In genomic region chr12:90575995-90576394, GRCh38 we compare ENCODE assay signal across 15 cellular contexts.
DNase-seq lines count a peak whose midpoint lies in the region; ATAC-seq, FAIRE-seq and TF ChIP-seq lines count a peak whose summit lies in the region.
"Had no signal": no experiment of that assay in that cellular context is flagged by ENCODE, and none has a peak within 500 bp of the region (broad histone marks: within the 10 kb centered on the region; RNA-seq: fewer than 3 reads in every experiment).

No MANE protein-coding gene starts in this region.

- no peak for TF ChIP-seq CTCF in MCF 10A (IDR thresholded peaks at IDR 0.05; ENCODE audit: unreplicated experiment)
- TF ChIP-seq CTCF in breast epithelium (IDR thresholded peaks at IDR 0.05) = no peak
- no peak for TF ChIP-seq CTCF in keratinocyte (optimal IDR thresholded peaks at IDR 0.05 in 1 of 3, IDR thresholded peaks at IDR 0.05 in 1 of 3, conservative IDR thresholded peaks at IDR 0.05 in 1 of 3; ENCODE audit: extremely low read depth in 1 of 3, insufficient read depth in 2 of 3, low read length in 3 of 3)
- no peak for TF ChIP-seq CTCF in endothelial cell (IDR thresholded peaks at IDR 0.05; ENCODE audit: unreplicated experiment)

- H3K79me2 ChIP-seq in keratinocyte (ENCODE audit: control insufficient read depth, insufficient read depth, low read length) = no peaks in the 10 kb centered on the region

- BruUV-seq in MCF 10A (replicated peaks; lab: Mats Ljungman, UMichigan) = no TSS peak

- no peak overlapping the region for H3K27ac ChIP-seq in breast epithelium
- H3K27ac ChIP-seq in keratinocyte (ENCODE audit: control insufficient read depth, insufficient read depth, low read length) = no peak overlapping the region
- H3K27ac ChIP-seq: SJCRH30 had no signal

- H3K9me3 Mint-ChIP-seq in MCF 10A (ENCODE audit: unreplicated experiment) = peaks cover 5% of the 10 kb centered on the region
- no peaks in the 10 kb centered on the region for H3K9me3 Mint-ChIP-seq in endothelial cell (ENCODE audit: unreplicated experiment)
- H3K9me3 Mint-ChIP-seq in activated CD4-positive, alpha-beta T cell treated with anti-CD3 and anti-CD28 coated beads for 36 hours (ENCODE audit: low read depth) = no peaks in the 10 kb centered on the region

- dilution Hi-C loops in keratinocyte (cut with MboI; ENCODE audit: extremely low pct_ligation_motif_present, low sequenced_read_pairs) = no loop called here

- peaks cover 10% of the 10 kb centered on the region for H3K4me1 Mint-ChIP-seq in MCF 10A (ENCODE audit: insufficient read depth, unreplicated experiment)
- no peaks in the 10 kb centered on the region for H3K4me1 Mint-ChIP-seq in endothelial cell (ENCODE audit: unreplicated experiment)
- no peaks in the 10 kb centered on the region for H3K4me1 Mint-ChIP-seq in activated CD4-positive, alpha-beta T cell treated with anti-CD3 and anti-CD28 coated beads for 36 hours

- no peaks in the 10 kb centered on the region for H3K36me3 Mint-ChIP-seq in MCF 10A (ENCODE audit: insufficient read depth, unreplicated experiment)
- no peaks in the 10 kb centered on the region for H3K36me3 Mint-ChIP-seq in endothelial cell (ENCODE audit: low read depth, unreplicated experiment)
- no peaks in the 10 kb centered on the region for H3K36me3 Mint-ChIP-seq in activated CD4-positive, alpha-beta T cell treated with anti-CD3 and anti-CD28 coated beads for 36 hours (ENCODE audit: low read depth)

- ATAC-seq in activated CD4-positive, alpha-beta T cell treated with anti-CD3 and anti-CD28 coated beads for 36 hours = no peak

- no peak overlapping the region for H3K4me3 ChIP-seq in breast epithelium
- H3K4me3 ChIP-seq in keratinocyte (ENCODE audit: control insufficient read depth in 2 of 3, extremely low read depth in 1 of 3, insufficient read depth in 2 of 3, low read depth in 1 of 3, low read length in 3 of 3) = no peak overlapping the region
- H3K4me3 ChIP-seq: SJCRH30 had no signal

- FAIRE-seq in keratinocyte (lab: Jason Lieb, UNC) = peak; percentile 13

- H3K9me3 ChIP-seq in breast epithelium (no peaks in the 10 kb centered on the region), keratinocyte (ENCODE audit: control insufficient read depth, low read depth, low read length) (no peaks in the 10 kb centered on the region)
- H3K9me3 ChIP-seq: Caco-2, SJCRH30 had no signal

- no peak for TF ChIP-seq POLR2A in breast epithelium (IDR thresholded peaks at IDR 0.05)

- no peaks in the 10 kb centered on the region for H3K9me1 ChIP-seq in keratinocyte (ENCODE audit: control insufficient read depth, extremely low read depth, insufficient read depth, low read length)

- CTCF ChIA-PET in MCF 10A (lab: Yijun Ruan, JAX) = no interaction called here
- CTCF ChIA-PET in activated CD4-positive, alpha-beta T cell treated with anti-CD3 and anti-CD28 coated beads for 36 hours (lab: Charles Lee) = no interaction called here

- H3K36me3 ChIP-seq in breast epithelium (no peaks in the 10 kb centered on the region), keratinocyte (ENCODE audit: control insufficient read depth in 2 of 2, extremely low read depth in 1 of 2, insufficient read depth in 2 of 2, low read length in 2 of 2) (no peaks in the 10 kb centered on the region)
- H3K36me3 ChIP-seq: SJCRH30 had no signal

- no peaks in the 10 kb centered on the region for H4K20me1 ChIP-seq in keratinocyte (ENCODE audit: control insufficient read depth, extremely low read depth, insufficient read depth, low read length)

- no peak overlapping the region for H3K4me2 ChIP-seq in keratinocyte (ENCODE audit: control insufficient read depth, extremely low read depth, insufficient read depth, low read depth, low read length)

- POLR2A ChIA-PET in MCF 10A (lab: Yijun Ruan, JAX) = no interaction called here
- POLR2A ChIA-PET in activated CD4-positive, alpha-beta T cell treated with anti-CD3 and anti-CD28 coated beads for 36 hours (lab: Charles Lee) = no interaction called here

- no peak overlapping the region for H3K9ac ChIP-seq in keratinocyte (ENCODE audit: control insufficient read depth, extremely low read depth, insufficient read depth, low read length)

- DNase-seq in MCF 10A (ENCODE audit: unreplicated experiment) (peak; percentile 2), breast epithelium (ENCODE audit: low spot score in 2 of 2) (no peak), NCI-H2029 (lab: John Stamatoyannopoulos, UW) (peak; percentile 88), NCI-H82 treated with DMSO at 0.1 percent for 48 hours (lab: John Stamatoyannopoulos, UW; ENCODE audit: unreplicated experiment) (peak; percentile 5), keratinocyte (ENCODE audit: low read depth, low spot score) (no peak), endothelial cell (ENCODE audit: low spot score) (no peak), T1000 (lab: John Stamatoyannopoulos, UW) (no peak)
- DNase-seq in activated CD4-positive, alpha-beta T cell treated with anti-CD3 and anti-CD28 coated beads for 36 hours = no peak
- DNase-seq: Caco-2, GF-D8, Kasumi-1, NCI-H187 treated with DMSO at 0.1 percent for 48 hours, NCI-H748 treated with DMSO at 0.1 percent for 48 hours, SW 1271 had no signal

- H3K4me3 Mint-ChIP-seq in MCF 10A (ENCODE audit: unreplicated experiment) (no peak overlapping the region), endothelial cell (ENCODE audit: unreplicated experiment) (no peak overlapping the region)
- no peak overlapping the region for H3K4me3 Mint-ChIP-seq in activated CD4-positive, alpha-beta T cell treated with anti-CD3 and anti-CD28 coated beads for 36 hours

- H3K27me3 ChIP-seq in breast epithelium = no peaks in the 10 kb centered on the region
- no peaks in the 10 kb centered on the region for H3K27me3 ChIP-seq in keratinocyte (ENCODE audit: control insufficient read depth, extremely low read depth, insufficient read depth, low read length)
- H3K27me3 ChIP-seq: SJCRH30 had no signal

- H2AFZ ChIP-seq in keratinocyte (ENCODE audit: control insufficient read depth, low read length) = no peak overlapping the region

- H3K27me3 Mint-ChIP-seq in MCF 10A (ENCODE audit: insufficient read depth, unreplicated experiment) = no peaks in the 10 kb centered on the region
- H3K27me3 Mint-ChIP-seq in endothelial cell (ENCODE audit: unreplicated experiment) = no peaks in the 10 kb centered on the region
- H3K27me3 Mint-ChIP-seq in activated CD4-positive, alpha-beta T cell treated with anti-CD3 and anti-CD28 coated beads for 36 hours = peaks cover 4% of the 10 kb centered on the region

- no peak overlapping the region for H3K27ac Mint-ChIP-seq in MCF 10A (ENCODE audit: low read depth, unreplicated experiment)
- H3K27ac Mint-ChIP-seq in endothelial cell (ENCODE audit: unreplicated experiment) = no peak overlapping the region
- H3K27ac Mint-ChIP-seq in activated CD4-positive, alpha-beta T cell treated with anti-CD3 and anti-CD28 coated beads for 36 hours = no peak overlapping the region

- H3K4me1 ChIP-seq in breast epithelium (no peaks in the 10 kb centered on the region), keratinocyte (ENCODE audit: control insufficient read depth, extremely low read depth, insufficient read depth, low read length) (peaks cover 9% of the 10 kb centered on the region)
- H3K4me1 ChIP-seq: Caco-2, SJCRH30 had no signal

- intact Hi-C loops in MCF 10A (cut with micrococcal nuclease) (no loop called here), breast epithelium (cut with DNase I; ENCODE audit: low total_unique reads) (no loop called here)
- intact Hi-C loops in activated CD4-positive, alpha-beta T cell treated with anti-CD3 and anti-CD28 coated beads for 36 hours (cut with DNase I, micrococcal nuclease) = no loop called here

Comparison
In these comparisons a context has a peak if more than half of its experiments do, and no peak if none do; other contexts are left out.
1. DNase-seq: peak in MCF 10A (single experiment), NCI-H2029 (single experiment) and NCI-H82 treated with DMSO at 0.1 percent for 48 hours (single experiment); none in breast epithelium (0 of 2), keratinocyte (single experiment), endothelial cell (single experiment), T1000 (single experiment) and activated CD4-positive, alpha-beta T cell treated with anti-CD3 and anti-CD28 coated beads for 36 hours (single experiment).